In genomic region chr2:198054299-198054698, GRCh38 we compare ENCODE assay signal across 7 cellular contexts.
DNase-seq lines count a peak whose midpoint lies in the region; ATAC-seq, FAIRE-seq and TF ChIP-seq lines count a peak whose summit lies in the region.

No MANE protein-coding gene starts in this region.

- FAIRE-seq in GM12891 (lab: Jason Lieb, UNC): peak; percentile 16
- no peak for FAIRE-seq in GM12878 (lab: Jason Lieb, UNC)

- H3K9me3 ChIP-seq in HEK293 (ENCODE audit: control insufficient read depth, insufficient read depth, low read depth, low read length): no peaks in the 10 kb centered on the region
- no peaks in the 10 kb centered on the region for H3K9me3 ChIP-seq in RWPE2 (ENCODE audit: severe bottlenecking)
- no peaks in the 10 kb centered on the region for H3K9me3 ChIP-seq in GM12878 (replicated peaks; ENCODE audit: control insufficient read depth, insufficient read depth, low read length)
- H3K9me3 ChIP-seq in right lobe of liver: no peaks in the 10 kb centered on the region

- BruUV-seq in GM12878 (replicated peaks; lab: Mats Ljungman, UMichigan): no TSS peak

- H3K4me2 ChIP-seq in GM12878 (ENCODE audit: control insufficient read depth, insufficient read depth): no peak overlapping the region

- intact Hi-C loops in GM12878 (cut with micrococcal nuclease; ENCODE audit: unreplicated experiment): loop anchor here (1.0 to 10.0 kb wide), 4 partner anchors 73 to 251 kb away; no protein-coding TSS in a partner anchor
- intact Hi-C loops in right lobe of liver (cut with DNase I): no loop called here

- SMC1A ChIA-PET in GM12878 (lab: Charles Lee; ENCODE audit: uncharacterized antibody, unreplicated experiment): interaction anchor here (1.0 to 7.8 kb wide), 19 partner anchors 10 to 249 kb away, joined by 3 to 60 read pairs (median 8); partner anchors contain the start of gene PLCL1

- in situ Hi-C loops in GM12878 (cut with MboI): no loop called here

- H3K4me1 ChIP-seq in HEK293 (ENCODE audit: control insufficient read depth, insufficient read depth, low read length) (no peaks in the 10 kb centered on the region), RWPE2 (ENCODE audit: insufficient read depth, poor library complexity, severe bottlenecking) (no peaks in the 10 kb centered on the region), GM12878 (ENCODE audit: control insufficient read depth, insufficient read depth, low read length) (no peaks in the 10 kb centered on the region), right lobe of liver (no peaks in the 10 kb centered on the region)

- RAD21 ChIA-PET in GM12878 (lab: Charles Lee; ENCODE audit: unreplicated experiment): interaction anchor here (1.0 kb wide), 1 partner anchor 11 kb away, joined by 3 read pairs; no protein-coding TSS in a partner anchor

- H3K79me2 ChIP-seq in GM12878 (ENCODE audit: control insufficient read depth, insufficient read depth, low read length): no peaks in the 10 kb centered on the region

- H2AFZ ChIP-seq in GM12878 (ENCODE audit: control insufficient read depth, low read depth, low read length): no peak overlapping the region

- no peak overlapping the region for H3K27ac ChIP-seq in HEK293 (ENCODE audit: extremely low read depth, low read depth, low read length)
- no peak overlapping the region for H3K27ac ChIP-seq in RWPE2 (ENCODE audit: poor library complexity, severe bottlenecking)
- no peak overlapping the region for H3K27ac ChIP-seq in GM12878 (ENCODE audit: control insufficient read depth, insufficient read depth)
- H3K27ac ChIP-seq in right lobe of liver: no peak overlapping the region

- CTCF ChIA-PET in HEK293 (lab: Yijun Ruan, JAX): interaction anchor here (0.6 to 1.1 kb wide), 4 partner anchors 12 to 201 kb away, joined by 3 to 5 read pairs (median 3); no protein-coding TSS in a partner anchor
- CTCF ChIA-PET in GM12878 (lab: Yijun Ruan, JAX): interaction anchor here (0.9 to 6.0 kb wide), 10 partner anchors 9 to 203 kb away, joined by 3 to 57 read pairs (median 4); no protein-coding TSS in a partner anchor

- WGBS in GM12878 (ENCODE audit: insufficient coverage, insufficient replicate concordance, low lambda C conversion rate, missing lambda C conversion rate): 87% methylated on average over 1 of the region's 1 CpG
- WGBS in right lobe of liver (ENCODE audit: insufficient coverage, low coverage, low lambda C conversion rate, missing lambda C conversion rate): 0% methylated on average over 1 of the region's 1 CpG

- no peak overlapping the region for H3K9ac ChIP-seq in GM12878 (ENCODE audit: control insufficient read depth, insufficient read depth, low read length)

- TF ChIP-seq POLR2A in GM12891 (IDR thresholded peaks at IDR 0.05; ENCODE audit: low read depth, low read length) (no peak), GM12878 (IDR thresholded peaks at IDR 0.05; ENCODE audit: low read depth, low read length) (no peak), right lobe of liver (IDR thresholded peaks at IDR 0.05) (no peak)

- TF ChIP-seq EP300 in GM12878 (IDR thresholded peaks at IDR 0.05; ENCODE audit: borderline replicate concordance in 1 of 2, control insufficient read depth in 1 of 2, low read depth in 2 of 2, low read length in 2 of 2): no peak

- H3K36me3 ChIP-seq in HEK293 (ENCODE audit: control insufficient read depth in 2 of 2, insufficient read depth in 1 of 2, low read length in 2 of 2): no peaks in the 10 kb centered on the region
- no peaks in the 10 kb centered on the region for H3K36me3 ChIP-seq in RWPE2 (ENCODE audit: low read depth)
- no peaks in the 10 kb centered on the region for H3K36me3 ChIP-seq in GM12878 (ENCODE audit: control insufficient read depth in 2 of 2, insufficient read depth in 2 of 2, low read length in 1 of 2)
- no peaks in the 10 kb centered on the region for H3K36me3 ChIP-seq in right lobe of liver

- H4K20me1 ChIP-seq in GM12878 (ENCODE audit: control insufficient read depth, insufficient read depth): no peaks in the 10 kb centered on the region

- ATAC-seq in RWPE2 (ENCODE audit: low read depth) (peak; percentile 67; the same call in 1 of the 3 replicates), GM12878 (peak; percentile 97), right lobe of liver (peak in 2 of 4 donors; percentile 25)
- ATAC-seq in stimulated activated naive CD8-positive, alpha-beta T cell treated with anti-CD3 and anti-CD28 coated beads, Interleukin-15, Interleukin-2, amounts not matched to agents 100 U/mL and 50 U/mL, for 24 hours: peak; percentile 81

- H3K4me3 ChIP-seq in HEK293 (ENCODE audit: low read depth, low read length): no peak overlapping the region
- H3K4me3 ChIP-seq in RWPE2 (ENCODE audit: severe bottlenecking): no peak overlapping the region
- H3K4me3 ChIP-seq in GM12878: no peak overlapping the region
- no peak overlapping the region for H3K4me3 ChIP-seq in right lobe of liver

- TF ChIP-seq RAD21 in GM12878 (IDR thresholded peaks at IDR 0.05; ENCODE audit: insufficient read depth, low read depth, low read length): peak; percentile 80

- DNase-seq in GM12891 (ENCODE audit: insufficient read length, low spot score) (peak; percentile 2), RWPE2 (ENCODE audit: low spot score) (no peak), GM12878 (ENCODE audit: low read depth, low spot score) (no peak), right lobe of liver (no peak), NCI-H1105 (lab: John Stamatoyannopoulos, UW) (no peak)
- DNase-seq in stimulated activated naive CD8-positive, alpha-beta T cell treated with anti-CD3 and anti-CD28 coated beads, Interleukin-15, Interleukin-2, amounts not matched to agents 100 U/mL and 50 U/mL, for 24 hours: peak; percentile 42

- H3K27me3 ChIP-seq in RWPE2 (ENCODE audit: insufficient read depth, poor library complexity, severe bottlenecking) (peaks cover 2% of the 10 kb centered on the region), GM12878 (replicated peaks in 1 of 2; ENCODE audit: control insufficient read depth in 2 of 2, insufficient read depth in 2 of 2, low read length in 1 of 2) (no peaks in the 10 kb centered on the region), right lobe of liver (no peaks in the 10 kb centered on the region)

- POLR2A ChIA-PET in HEK293 (lab: Yijun Ruan, JAX) (no interaction called here), GM12878 (lab: Charles Lee) (interaction anchor here (0.7 to 1.2 kb wide), 4 partner anchors 11 to 65 kb away, joined by 3 to 4 read pairs (median 4); no protein-coding TSS in a partner anchor)

- TF ChIP-seq CTCF in HEK293 (tag by site-specific recombination; IDR thresholded peaks at IDR 0.05): peak; percentile 25; the same call in 1 of the 2 replicates
- TF ChIP-seq CTCF in RWPE2 (IDR thresholded peaks at IDR 0.05; ENCODE audit: poor library complexity, severe bottlenecking): peak; percentile 29
- peak; percentile 47 to 65 (median 59) for TF ChIP-seq CTCF in GM12878 (IDR thresholded peaks at IDR 0.05 in 2 of 3, conservative IDR thresholded peaks at IDR 0.05 in 1 of 3; ENCODE audit: control insufficient read depth in 2 of 3, extremely low read depth in 1 of 3, insufficient read depth in 1 of 3, low read depth in 3 of 3, low read length in 3 of 3)
- peak in 3 of 4 donors; percentile 5 to 23 (median 13) for TF ChIP-seq CTCF in right lobe of liver (IDR thresholded peaks at IDR 0.05)

TF ChIP-seq in GM12891, 5 proteins besides CTCF, POLR2A, EP300 and RAD21:
- TF ChIP-seq POLR2AphosphoS5 (IDR thresholded peaks at IDR 0.05; ENCODE audit: low read depth, low read length): no peak
- no peak for TF ChIP-seq SPI1 (IDR thresholded peaks at IDR 0.05; ENCODE audit: low read depth, low read length)
- TF ChIP-seq POU2F2 (IDR thresholded peaks at IDR 0.05; ENCODE audit: low read depth, low read length): no peak
- TF ChIP-seq TAF1 (IDR thresholded peaks at IDR 0.05; ENCODE audit: low read depth, low read length): no peak
- no peak for TF ChIP-seq PAX5 (IDR thresholded peaks at IDR 0.05; ENCODE audit: insufficient read depth, low read length, severe bottlenecking)

TF ChIP-seq in HEK293, 187 proteins besides CTCF, POLR2A, EP300 and RAD21 (continues in another document):
- no peak for TF ChIP-seq ZNF549 (tag by site-specific recombination; IDR thresholded peaks at IDR 0.05)
- no peak for TF ChIP-seq ZNF302 (tag by site-specific recombination; IDR thresholded peaks at IDR 0.05; ENCODE audit: low read depth)
- no peak for TF ChIP-seq ZNF155 (tag by site-specific recombination; IDR thresholded peaks at IDR 0.05)
- TF ChIP-seq ZFP37 (tag by site-specific recombination; IDR thresholded peaks at IDR 0.05): no peak
- no peak for TF ChIP-seq ZNF514 (tag by site-specific recombination; IDR thresholded peaks at IDR 0.05)
- no peak for TF ChIP-seq ZNF830 (tag by site-specific recombination; IDR thresholded peaks at IDR 0.05; ENCODE audit: low read depth)
- no peak for TF ChIP-seq ZNF670 (tag by site-specific recombination; IDR thresholded peaks at IDR 0.05; ENCODE audit: low read depth)
- no peak for TF ChIP-seq ZFHX2 (tag by site-specific recombination; conservative IDR thresholded peaks at IDR 0.05)

TF ChIP-seq in GM12878, 131 proteins besides CTCF, POLR2A, EP300 and RAD21 (continues in another document):
- TF ChIP-seq RUNX3 (IDR thresholded peaks at IDR 0.05; ENCODE audit: low read length): 0 out of 2 replicates have a peak, but pooled peaks have one; percentile 6
- TF ChIP-seq SMC3 (IDR thresholded peaks at IDR 0.05; ENCODE audit: borderline replicate concordance, low read length): peak; percentile 82
- TF ChIP-seq YY1 (IDR thresholded peaks at IDR 0.05; ENCODE audit: low read depth, low read length): 0 out of 2 replicates have a peak, but pooled peaks have one; percentile 49
- no peak for TF ChIP-seq PML (IDR thresholded peaks at IDR 0.05; ENCODE audit: low read length)
- TF ChIP-seq SPI1 (IDR thresholded peaks at IDR 0.05; ENCODE audit: borderline replicate concordance, insufficient read depth, low read depth, low read length): no peak
- no peak for TF ChIP-seq MEF2B (IDR thresholded peaks at IDR 0.05; ENCODE audit: partially characterized antibody, poor library complexity, severe bottlenecking)
- no peak for TF ChIP-seq NRF1 (conservative IDR thresholded peaks at IDR 0.05; ENCODE audit: low read depth, low read length)
- TF ChIP-seq SMAD1 (IDR thresholded peaks at IDR 0.05; ENCODE audit: low read depth, partially characterized antibody): no peak

Comparison
In these comparisons a context has a peak if more than half of its experiments do, and no peak if none do; other contexts are left out.
1. DNase-seq: peak in GM12891 (single experiment) and stimulated activated naive CD8-positive, alpha-beta T cell treated with anti-CD3 and anti-CD28 coated beads, Interleukin-15, Interleukin-2, amounts not matched to agents 100 U/mL and 50 U/mL, for 24 hours (single experiment); none in RWPE2 (single experiment), GM12878 (single experiment), right lobe of liver (0 of 3) and NCI-H1105 (single experiment).
2. Peak in every context shown above with its lines, with median percentiles within 50 percentile points of each other: CTCF ChIP-seq.